In genomic region chr16:68936729-68937631, GRCh38 we compare ENCODE assay signal across 1 cellular context.
TF ChIP-seq lines count a peak whose summit lies in the region.

No MANE protein-coding gene starts in this region.

TF ChIP-seq in HepG2, 621 proteins besides CTCF, POLR2A, EP300 and RAD21 (continued from another document):
- no peak for TF ChIP-seq ZBED4 (CRISPR knock-in tag; IDR thresholded peaks at IDR 0.05; ENCODE audit: borderline replicate concordance)
